In the genomic region with DNA sequence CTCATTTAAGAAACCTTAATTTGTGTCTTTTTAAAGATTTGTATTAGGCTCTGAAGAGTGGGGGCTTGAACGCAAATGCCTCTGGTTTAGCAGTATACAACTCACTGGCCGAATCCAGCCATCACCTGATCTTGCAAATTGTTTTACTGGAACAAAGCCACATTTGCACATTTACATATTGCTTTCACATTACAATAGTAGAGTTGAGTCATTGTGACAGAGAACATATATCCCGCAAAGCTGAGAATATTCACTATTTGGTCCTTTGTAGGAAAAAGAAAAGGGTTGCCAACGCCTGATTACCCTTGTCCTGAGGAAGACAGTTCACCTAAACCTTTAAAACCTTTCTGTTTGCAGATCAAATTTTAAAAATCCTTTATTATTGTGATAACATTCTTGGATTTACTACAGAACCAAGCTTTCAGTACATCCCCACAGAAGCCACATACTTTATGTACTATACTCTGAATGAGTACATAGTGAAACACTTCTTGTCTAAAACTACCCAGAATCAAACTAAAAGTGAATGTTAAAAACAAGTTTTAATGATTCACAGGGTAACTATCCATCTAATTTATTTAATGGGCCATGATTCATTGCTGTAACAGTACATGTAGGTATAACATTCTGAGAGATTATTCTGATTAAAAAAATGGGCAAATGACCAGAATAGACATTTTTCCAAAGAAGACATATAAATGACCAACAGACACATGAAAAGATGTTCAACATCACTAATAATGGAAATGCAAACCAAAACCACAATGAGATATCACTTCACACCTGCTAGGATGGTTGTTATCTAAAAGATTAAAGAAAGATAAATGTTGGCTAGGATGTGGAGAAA, we compare ENCODE assay signal across 10 cellular contexts.
DNase-seq lines count a peak whose midpoint lies in the region; ATAC-seq, FAIRE-seq and TF ChIP-seq lines count a peak whose summit lies in the region.
"Had no signal": no experiment of that assay in that cellular context is flagged by ENCODE, and none has a peak within 500 bp of the region (broad histone marks: within the 10 kb centered on the region; RNA-seq: fewer than 3 reads in every experiment).

No MANE protein-coding gene starts in this region.

- ATAC-seq in GM18499 (IDR thresholded peaks at IDR 0.05; ENCODE audit: insufficient read depth, unreplicated experiment): peak; percentile 72
- ATAC-seq in GM21619 (IDR thresholded peaks at IDR 0.05; ENCODE audit: unreplicated experiment): peak; percentile 77
- ATAC-seq in HG03354 (IDR thresholded peaks at IDR 0.05; ENCODE audit: poor library complexity, severe bottlenecking, unreplicated experiment): peak; percentile 86

- DNase-seq in bronchial epithelial cell (ENCODE audit: low read depth): peak; percentile 82
- no peak for DNase-seq in activated naive CD4-positive, alpha-beta T cell (lab: John Stamatoyannopoulos, UW)
- DNase-seq in NCI-H82 treated with DMSO at 0.1 percent for 48 hours (lab: John Stamatoyannopoulos, UW; ENCODE audit: unreplicated experiment): no peak
- no peak for DNase-seq in middle frontal gyrus (ENCODE audit: extremely low spot score, low spot score)
- no peak for DNase-seq in NCI-H748 treated with DMSO at 0.1 percent for 48 hours (lab: John Stamatoyannopoulos, UW)
- DNase-seq: islet precursor cell, upper lobe of left lung had no signal

- H3K36me3 ChIP-seq in bronchial epithelial cell (ENCODE audit: control insufficient read depth, insufficient read depth, low read length): no peaks in the 10 kb centered on the region
- H3K36me3 ChIP-seq: upper lobe of left lung had no signal

- no peak overlapping the region for H3K4me3 ChIP-seq in bronchial epithelial cell (ENCODE audit: low read depth, low read length)
- H3K4me3 ChIP-seq: upper lobe of left lung had no signal

- TF ChIP-seq CTCF in bronchial epithelial cell (IDR thresholded peaks at IDR 0.05; ENCODE audit: insufficient read depth, low read length, severe bottlenecking): no peak

- FAIRE-seq in bronchial epithelial cell (lab: Jason Lieb, UNC): no peak

- no peaks in the 10 kb centered on the region for H3K27me3 ChIP-seq in bronchial epithelial cell (ENCODE audit: control insufficient read depth, insufficient read depth, low read length)
- H3K27me3 ChIP-seq: upper lobe of left lung had no signal
